Comparison of ENCODE assay signal across 13 cellular contexts in genomic region chr10:46551701-46552525, GRCh38. TPM values are rescaled to one million over a fixed set of nuclear protein-coding genes. Genes with fewer than 3 reads are reported as not detected.
DNase-seq lines count a peak whose midpoint lies in the region; ATAC-seq and TF ChIP-seq lines count a peak whose summit lies in the region.
"Had no signal": no experiment of that assay in that cellular context is flagged by ENCODE, and none has a peak within 500 bp of the region (broad histone marks: within the 10 kb centered on the region; RNA-seq: fewer than 3 reads in every experiment).

No MANE protein-coding gene starts in this region.

- H3K27me3 Mint-ChIP-seq in Caco-2 (ENCODE audit: insufficient read depth, unreplicated experiment): no peaks in the 10 kb centered on the region
- no peaks in the 10 kb centered on the region for H3K27me3 Mint-ChIP-seq in WTC11 (ENCODE audit: low read depth)
- H3K27me3 Mint-ChIP-seq in stimulated activated memory B cell treated with anti-CD40 and anti-IgM and Interleukin-4, amounts not matched to agents 10 μg/mL and 1 μg/mL and 100 μg/mL, for 72 hours: no peaks in the 10 kb centered on the region
- H3K27me3 Mint-ChIP-seq in stimulated activated naive B cell treated with anti-CD40 and anti-IgM and Interleukin-4, amounts not matched to agents 10 μg/mL and 1 μg/mL and 100 μg/mL, for 72 hours: peaks cover 7 to 13% of the 10 kb centered on the region in 2 donors

- intact Hi-C loops in Caco-2 (cut with micrococcal nuclease; ENCODE audit: unreplicated experiment): loop anchor here (1.0 kb wide), 1 partner anchor 12 kb away; no protein-coding TSS in a partner anchor
- intact Hi-C loops in cardiac septum (cut with DNase I): no loop called here
- intact Hi-C loops in posterior cingulate gyrus (cut with DNase I): no loop called here

- H3K4me3 ChIP-seq in Caco-2 (ENCODE audit: low read depth, low read length): no peak overlapping the region

- ATAC-seq in WTC11: no peak
- ATAC-seq in HG03432 (IDR thresholded peaks at IDR 0.05; ENCODE audit: unreplicated experiment): no peak
- no peak for ATAC-seq in stimulated activated memory B cell treated with anti-CD40 and anti-IgM and Interleukin-4, amounts not matched to agents 10 μg/mL and 1 μg/mL and 100 μg/mL, for 72 hours
- no peak for ATAC-seq in stimulated activated naive B cell treated with anti-CD40 and anti-IgM and Interleukin-4, amounts not matched to agents 10 μg/mL and 1 μg/mL and 100 μg/mL, for 72 hours (replicated peaks)
- ATAC-seq: activated CD4-positive, alpha-beta T cell treated with anti-CD3 and anti-CD28 coated beads for 36 hours had no signal

- CTCF ChIA-PET in Caco-2 (lab: Charles Lee): interaction anchor here (1.3 to 2.4 kb wide), 3 partner anchors 7 to 12 kb away, joined by 4 to 7 read pairs (median 5); no protein-coding TSS in a partner anchor
- CTCF ChIA-PET in WTC11 (lab: Charles Lee): no interaction called here

- H3K9me3 ChIP-seq in Caco-2: no peaks in the 10 kb centered on the region

- H3K4me1 ChIP-seq in Caco-2: peaks cover 31% of the 10 kb centered on the region; the same call in 1 of the 2 replicates

- H3K36me3 ChIP-seq in Caco-2 (ENCODE audit: control insufficient read depth, insufficient read depth, low read length): no peaks in the 10 kb centered on the region

- POLR2A ChIA-PET in Caco-2 (lab: Charles Lee) (no interaction called here), WTC11 (lab: Charles Lee) (no interaction called here)

- H3K9me3 Mint-ChIP-seq in Caco-2 (ENCODE audit: unreplicated experiment) (no peaks in the 10 kb centered on the region), WTC11 (no peaks in the 10 kb centered on the region)
- H3K9me3 Mint-ChIP-seq in stimulated activated memory B cell treated with anti-CD40 and anti-IgM and Interleukin-4, amounts not matched to agents 10 μg/mL and 1 μg/mL and 100 μg/mL, for 72 hours: no peaks in the 10 kb centered on the region
- H3K9me3 Mint-ChIP-seq in stimulated activated naive B cell treated with anti-CD40 and anti-IgM and Interleukin-4, amounts not matched to agents 10 μg/mL and 1 μg/mL and 100 μg/mL, for 72 hours: no peaks in the 10 kb centered on the region

- no peaks in the 10 kb centered on the region for H3K27me3 ChIP-seq in Caco-2 (replicated peaks; ENCODE audit: control insufficient read depth, insufficient read depth, low read length)

- TF ChIP-seq CTCF in Caco-2 (IDR thresholded peaks at IDR 0.05; ENCODE audit: insufficient read depth in 1 of 2, low read depth in 1 of 2, low read length in 1 of 2, severe bottlenecking in 1 of 2, unreplicated experiment in 1 of 2): no peak
- TF ChIP-seq CTCF in WTC11 (IDR thresholded peaks at IDR 0.05): no peak

- no peaks in the 10 kb centered on the region for H3K36me3 Mint-ChIP-seq in Caco-2 (ENCODE audit: insufficient read depth, unreplicated experiment)
- no peaks in the 10 kb centered on the region for H3K36me3 Mint-ChIP-seq in WTC11
- no peaks in the 10 kb centered on the region for H3K36me3 Mint-ChIP-seq in stimulated activated memory B cell treated with anti-CD40 and anti-IgM and Interleukin-4, amounts not matched to agents 10 μg/mL and 1 μg/mL and 100 μg/mL, for 72 hours
- H3K36me3 Mint-ChIP-seq in stimulated activated naive B cell treated with anti-CD40 and anti-IgM and Interleukin-4, amounts not matched to agents 10 μg/mL and 1 μg/mL and 100 μg/mL, for 72 hours: no peaks in the 10 kb centered on the region

- H3K27ac Mint-ChIP-seq in Caco-2 (ENCODE audit: unreplicated experiment) (no peak overlapping the region), WTC11 (no peak overlapping the region)
- H3K27ac Mint-ChIP-seq in stimulated activated memory B cell treated with anti-CD40 and anti-IgM and Interleukin-4, amounts not matched to agents 10 μg/mL and 1 μg/mL and 100 μg/mL, for 72 hours: no peak overlapping the region
- H3K27ac Mint-ChIP-seq in stimulated activated naive B cell treated with anti-CD40 and anti-IgM and Interleukin-4, amounts not matched to agents 10 μg/mL and 1 μg/mL and 100 μg/mL, for 72 hours: no peak overlapping the region
- H3K27ac Mint-ChIP-seq: activated CD4-positive, alpha-beta T cell treated with anti-CD3 and anti-CD28 coated beads for 36 hours had no signal

- H3K4me3 Mint-ChIP-seq in Caco-2 (ENCODE audit: unreplicated experiment) (no peak overlapping the region), WTC11 (no peak overlapping the region)
- no peak overlapping the region for H3K4me3 Mint-ChIP-seq in stimulated activated memory B cell treated with anti-CD40 and anti-IgM and Interleukin-4, amounts not matched to agents 10 μg/mL and 1 μg/mL and 100 μg/mL, for 72 hours
- H3K4me3 Mint-ChIP-seq in stimulated activated naive B cell treated with anti-CD40 and anti-IgM and Interleukin-4, amounts not matched to agents 10 μg/mL and 1 μg/mL and 100 μg/mL, for 72 hours: no peak overlapping the region
- H3K4me3 Mint-ChIP-seq: activated CD4-positive, alpha-beta T cell treated with anti-CD3 and anti-CD28 coated beads for 36 hours had no signal

- H3K4me1 Mint-ChIP-seq in Caco-2 (ENCODE audit: low read depth, unreplicated experiment) (no peaks in the 10 kb centered on the region), WTC11 (no peaks in the 10 kb centered on the region; the same call in 1 of the 2 replicates)
- H3K4me1 Mint-ChIP-seq in stimulated activated memory B cell treated with anti-CD40 and anti-IgM and Interleukin-4, amounts not matched to agents 10 μg/mL and 1 μg/mL and 100 μg/mL, for 72 hours: peaks cover 2% of the 10 kb centered on the region
- H3K4me1 Mint-ChIP-seq in stimulated activated naive B cell treated with anti-CD40 and anti-IgM and Interleukin-4, amounts not matched to agents 10 μg/mL and 1 μg/mL and 100 μg/mL, for 72 hours: peaks cover 5 to 8% of the 10 kb centered on the region in 2 donors

- DNase-seq in Caco-2 (peak; percentile 12 to 44), WTC11 (ENCODE audit: low spot score) (peak; percentile 5), cardiac septum (ENCODE audit: low spot score) (peak; percentile 77), posterior cingulate gyrus (peak in 9 of 10 donors; percentile 1 to 84 (median 12)), NCI-H146 (lab: John Stamatoyannopoulos, UW) (no peak)
- no peak for DNase-seq in stimulated activated naive B cell treated with anti-CD40 and anti-IgM and Interleukin-4, amounts not matched to agents 10 μg/mL and 1 μg/mL and 100 μg/mL, for 72 hours
- DNase-seq: activated CD4-positive, alpha-beta T cell treated with anti-CD3 and anti-CD28 coated beads for 36 hours; amygdala; effector CD8-positive, alpha-beta T cell; NCI-H1930; NK-92 treated with Interleukin-12 subunit alpha and Interleukin-12 subunit beta, amount 100 ng/mL, for 24 hours had no signal

- no TSS peak for BruUV-seq in Caco-2 (replicated peaks; lab: Mats Ljungman, UMichigan)

TF ChIP-seq in WTC11, 78 proteins besides CTCF, POLR2A, EP300 and RAD21:
- TF ChIP-seq EMX1 (CRISPR knock-in tag; IDR thresholded peaks at IDR 0.05) (no peak), OVOL2 (CRISPR knock-in tag; IDR thresholded peaks at IDR 0.05; ENCODE audit: borderline replicate concordance) (no peak), ZNF232 (CRISPR knock-in tag; IDR thresholded peaks at IDR 0.05) (no peak), ZNF317 (CRISPR knock-in tag; IDR thresholded peaks at IDR 0.05; ENCODE audit: borderline replicate concordance, low read depth) (no peak), HMGA2 (CRISPR knock-in tag; IDR thresholded peaks at IDR 0.05) (no peak), FOXK1 (CRISPR knock-in tag; IDR thresholded peaks at IDR 0.05) (no peak)

RNA-seq across cellular contexts. Expression of gene GPRIN2, which starts 4.5 kb away (rescaled TPM):
- total RNA-seq in Caco-2 (2022) (3.0 and 3.7 TPM in 2 replicates), WTC11 (2021) (17.5 to 22.5 TPM (median 20.9 TPM) in 3 replicates), cardiac septum (not detected)
- total RNA-seq: activated CD4-positive, alpha-beta T cell treated with anti-CD3 and anti-CD28 coated beads for 36 hours had no signal

RNA-seq across cellular contexts. Expression of gene SYT15, which starts 27.0 kb away (rescaled TPM):
- 0.43 and 0.60 TPM in 2 replicates for total RNA-seq in Caco-2 (2022)
- total RNA-seq in WTC11 (2021): 1.2 to 1.6 TPM (median 1.5 TPM) in 3 replicates
- 6.7 TPM for total RNA-seq in cardiac septum

Comparison
In these comparisons a context has a peak if more than half of its experiments do, and no peak if none do; other contexts are left out.
1. DNase-seq: peak in Caco-2 (2 of 2), WTC11 (single experiment), cardiac septum (single experiment) and posterior cingulate gyrus (9 of 10); none in NCI-H146 (single experiment) and stimulated activated naive B cell treated with anti-CD40 and anti-IgM and Interleukin-4, amounts not matched to agents 10 μg/mL and 1 μg/mL and 100 μg/mL, for 72 hours (single experiment).